17 cellular contexts compared by ENCODE assay signal in genomic region chr1:30198805-30199403, GRCh38.
A peak's percentile ranks its signal among the peaks of the same experiment; 100 is the strongest.
DNase-seq lines count a peak whose midpoint lies in the region; ATAC-seq and TF ChIP-seq lines count a peak whose summit lies in the region.
"Had no signal": no experiment of that assay in that cellular context is flagged by ENCODE, and none has a peak within 500 bp of the region (broad histone marks: within the 10 kb centered on the region; RNA-seq: fewer than 3 reads in every experiment).

No MANE protein-coding gene starts in this region.

- CTCF ChIA-PET in activated CD8-positive, alpha-beta T cell treated with anti-CD3 and anti-CD28 coated beads for 36 hours (lab: Charles Lee): no interaction called here

- no peaks in the 10 kb centered on the region for H3K4me1 ChIP-seq in endodermal cell (ENCODE audit: control insufficient read depth, insufficient read depth, low read length)
- H3K4me1 ChIP-seq in osteoblast (ENCODE audit: insufficient read depth, low read length): peaks cover 2% of the 10 kb centered on the region
- H3K4me1 ChIP-seq in vagina: peaks cover 13% of the 10 kb centered on the region
- peaks cover 0 to 4% (median 0%) of the 10 kb centered on the region in 12 donors for H3K4me1 ChIP-seq in heart left ventricle
- H3K4me1 ChIP-seq: A549, Caco-2 had no signal

- DNase-seq in NCI-H510A treated with DMSO at 0.1 percent for 48 hours (lab: John Stamatoyannopoulos, UW): peak; percentile 8
- no peak for DNase-seq in NCI-H510A (lab: John Stamatoyannopoulos, UW)
- no peak for DNase-seq in endodermal cell
- peak; percentile 27 for DNase-seq in osteoblast (ENCODE audit: insufficient read length, low spot score, missing footprints)
- DNase-seq in vagina (ENCODE audit: extremely low spot score in 2 of 2): peak; percentile 72 to 80
- DNase-seq in activated CD8-positive, alpha-beta T cell treated with anti-CD3 and anti-CD28 coated beads for 36 hours: no peak
- DNase-seq in heart left ventricle: no peak
- DNase-seq: AML-193; Caco-2; CD4-positive, alpha-beta T cell; GOT3; H7 had no signal

- H4K20me1 ChIP-seq in osteoblast (ENCODE audit: insufficient read depth, low read length): no peaks in the 10 kb centered on the region

- H3K27me3 Mint-ChIP-seq in endodermal cell (ENCODE audit: insufficient read depth): peaks cover 2% of the 10 kb centered on the region
- H3K27me3 Mint-ChIP-seq in activated CD8-positive, alpha-beta T cell treated with anti-CD3 and anti-CD28 coated beads for 36 hours: peaks cover 9% of the 10 kb centered on the region

- H3K4me1 Mint-ChIP-seq in endodermal cell: peaks cover 2% of the 10 kb centered on the region
- H3K4me1 Mint-ChIP-seq in activated CD8-positive, alpha-beta T cell treated with anti-CD3 and anti-CD28 coated beads for 36 hours (ENCODE audit: low read depth): no peaks in the 10 kb centered on the region

- TF ChIP-seq POLR2A in vagina (IDR thresholded peaks at IDR 0.05): no peak
- no peak for TF ChIP-seq POLR2A in heart left ventricle (IDR thresholded peaks at IDR 0.05)

- H3K4me3 ChIP-seq in endodermal cell (ENCODE audit: low read length) (no peak overlapping the region), osteoblast (ENCODE audit: insufficient read depth, low read length) (no peak overlapping the region), vagina (no peak overlapping the region), heart left ventricle (no peak overlapping the region)
- H3K4me3 ChIP-seq: A549 had no signal

- POLR2A ChIA-PET in activated CD8-positive, alpha-beta T cell treated with anti-CD3 and anti-CD28 coated beads for 36 hours (lab: Charles Lee): no interaction called here

- no peak for TF ChIP-seq CTCF in endodermal cell (conservative IDR thresholded peaks at IDR 0.05)
- TF ChIP-seq CTCF in osteoblast (IDR thresholded peaks at IDR 0.05; ENCODE audit: extremely low read depth, low read depth, low read length): no peak
- TF ChIP-seq CTCF in vagina (IDR thresholded peaks at IDR 0.05): no peak
- TF ChIP-seq CTCF in activated CD8-positive, alpha-beta T cell treated with anti-CD3 and anti-CD28 coated beads for 36 hours (IDR thresholded peaks at IDR 0.05): no peak
- no peak for TF ChIP-seq CTCF in heart left ventricle (IDR thresholded peaks at IDR 0.05)

- no peak for ATAC-seq in activated CD8-positive, alpha-beta T cell treated with anti-CD3 and anti-CD28 coated beads for 36 hours
- no peak for ATAC-seq in HG02610 (IDR thresholded peaks at IDR 0.05; ENCODE audit: unreplicated experiment)
- no peak for ATAC-seq in heart left ventricle
- ATAC-seq: A549, HCT116 had no signal

- no peak overlapping the region for H3K4me3 Mint-ChIP-seq in endodermal cell
- no peak overlapping the region for H3K4me3 Mint-ChIP-seq in activated CD8-positive, alpha-beta T cell treated with anti-CD3 and anti-CD28 coated beads for 36 hours
- H3K4me3 Mint-ChIP-seq: CD4-positive, alpha-beta T cell had no signal

- H3K27ac ChIP-seq in endodermal cell (ENCODE audit: low read depth, low read length) (no peak overlapping the region), osteoblast (ENCODE audit: low read depth, low read length) (no peak overlapping the region), vagina (no peak overlapping the region), heart left ventricle (no peak overlapping the region)
- H3K27ac ChIP-seq: 22Rv1, A549, C4-2B had no signal

- H3K9ac ChIP-seq in endodermal cell (ENCODE audit: extremely low read depth, low read length, poor library complexity, severe bottlenecking): no peak overlapping the region

- intact Hi-C loops in vagina (cut with DNase I) (no loop called here), heart left ventricle (cut with DNase I) (no loop called here)
- intact Hi-C loops in activated CD8-positive, alpha-beta T cell treated with anti-CD3 and anti-CD28 coated beads for 36 hours (cut with micrococcal nuclease): no loop called here

- H3K79me2 ChIP-seq in osteoblast (ENCODE audit: insufficient read depth, low read length): no peaks in the 10 kb centered on the region

- H3K36me3 ChIP-seq in endodermal cell (ENCODE audit: control insufficient read depth, insufficient read depth, low read length) (no peaks in the 10 kb centered on the region), osteoblast (ENCODE audit: insufficient read depth, low read length) (no peaks in the 10 kb centered on the region), vagina (no peaks in the 10 kb centered on the region), heart left ventricle (no peaks in the 10 kb centered on the region)

- WGBS in endodermal cell (ENCODE audit: insufficient coverage in 1 of 2, insufficient read length in 1 of 2), 2 experiments: 92 to 93% methylated on average over 3 to 6 of the region's 6 CpGs
- 67 to 74% (median 69%) methylated on average over 6 of the region's 6 CpGs for WGBS in heart left ventricle, 4 donors

- H3K27me3 ChIP-seq in endodermal cell (ENCODE audit: control insufficient read depth, insufficient read depth, low read length, poor library complexity, severe bottlenecking) (no peaks in the 10 kb centered on the region), osteoblast (ENCODE audit: insufficient read depth, low read length) (no peaks in the 10 kb centered on the region), vagina (no peaks in the 10 kb centered on the region), heart left ventricle (peaks cover 0 to 7% (median 0%) of the 10 kb centered on the region in 9 donors)

- H3K27ac Mint-ChIP-seq in endodermal cell: peak overlapping the region; percentile 30
- no peak overlapping the region for H3K27ac Mint-ChIP-seq in activated CD8-positive, alpha-beta T cell treated with anti-CD3 and anti-CD28 coated beads for 36 hours
- H3K27ac Mint-ChIP-seq: CD4-positive, alpha-beta T cell had no signal

- H3K36me3 Mint-ChIP-seq in endodermal cell (ENCODE audit: low read depth): no peaks in the 10 kb centered on the region
- no peaks in the 10 kb centered on the region for H3K36me3 Mint-ChIP-seq in activated CD8-positive, alpha-beta T cell treated with anti-CD3 and anti-CD28 coated beads for 36 hours (ENCODE audit: low read depth)

- no peak overlapping the region for H3K4me2 ChIP-seq in osteoblast (ENCODE audit: insufficient read depth, low read length)
- H3K4me2 ChIP-seq: A549 had no signal

- peaks cover 24% of the 10 kb centered on the region for H3K9me3 ChIP-seq in endodermal cell (ENCODE audit: control insufficient read depth, low read length)
- no peaks in the 10 kb centered on the region for H3K9me3 ChIP-seq in osteoblast (ENCODE audit: low read depth, low read length)
- no peaks in the 10 kb centered on the region for H3K9me3 ChIP-seq in vagina
- peaks cover 0 to 12% (median 4%) of the 10 kb centered on the region in 12 donors for H3K9me3 ChIP-seq in heart left ventricle
- H3K9me3 ChIP-seq: A549, Caco-2 had no signal

- H3K9me3 Mint-ChIP-seq in endodermal cell: peaks cover 29% of the 10 kb centered on the region
- H3K9me3 Mint-ChIP-seq in activated CD8-positive, alpha-beta T cell treated with anti-CD3 and anti-CD28 coated beads for 36 hours: peaks cover 2% of the 10 kb centered on the region

- no peak overlapping the region for H2AFZ ChIP-seq in osteoblast (ENCODE audit: low read length)

Comparison
In these comparisons a context has a peak if more than half of its experiments do, and no peak if none do; other contexts are left out.
1. DNase-seq: peak in NCI-H510A treated with DMSO at 0.1 percent for 48 hours (single experiment), osteoblast (single experiment) and vagina (2 of 2); none in NCI-H510A (single experiment), endodermal cell (single experiment), activated CD8-positive, alpha-beta T cell treated with anti-CD3 and anti-CD28 coated beads for 36 hours (single experiment) and heart left ventricle (0 of 5).